ENCODE assay signal across 13 cellular contexts in the genomic region with DNA sequence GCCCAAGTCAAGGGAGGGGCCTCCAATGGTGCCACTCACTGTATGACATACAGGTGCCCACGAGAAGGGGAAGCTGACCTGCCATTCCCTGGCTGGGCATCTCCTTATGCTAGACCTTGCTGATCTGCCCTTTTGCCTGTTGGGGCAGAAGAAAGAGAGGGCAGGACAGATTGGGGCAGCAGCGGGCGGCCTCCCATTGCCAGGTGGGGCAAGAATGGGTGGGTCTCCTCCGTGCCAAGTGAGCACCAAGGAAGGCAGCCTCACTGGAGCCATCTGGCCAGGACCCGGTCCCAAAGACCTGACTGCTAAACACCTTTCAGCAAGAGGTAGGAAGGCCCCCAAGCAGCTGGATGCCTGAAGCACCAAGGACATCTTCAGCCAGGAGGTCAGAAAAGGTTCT.
"Had no signal": no experiment of that assay in that cellular context is flagged by ENCODE, and none has a peak within 500 bp of the region (broad histone marks: within the 10 kb centered on the region; RNA-seq: fewer than 3 reads in every experiment).

No MANE protein-coding gene starts in this region.

- H3K4me1 Mint-ChIP-seq: naive B cell; stimulated activated naive CD8-positive, alpha-beta T cell treated with anti-CD3 and anti-CD28 coated beads, Interleukin-15, amount 100 ng/mL, for 72 hours had no signal

- H3K36me3 Mint-ChIP-seq: naive B cell, WTC11 had no signal

- H3K4me3 Mint-ChIP-seq: activated naive CD8-positive, alpha-beta T cell treated with anti-CD3 and anti-CD28 coated beads, Interleukin-2, amount 50 U/mL, for 24 hours; dendritic cell treated with granulocyte-macrophage colony-stimulating factor and Interleukin-4, amounts not matched to agents 40 ng/mL and 50 ng/mL, for 4 days; naive B cell; stimulated activated naive CD8-positive, alpha-beta T cell treated with anti-CD3 and anti-CD28 coated beads, Interleukin-15, amount 100 ng/mL, for 72 hours; WTC11 had no signal

- H3K27me3 Mint-ChIP-seq: activated naive CD8-positive, alpha-beta T cell treated with anti-CD3 and anti-CD28 coated beads, Interleukin-2, amount 50 U/mL, for 24 hours had no signal

- ATAC-seq: activated naive CD8-positive, alpha-beta T cell treated with anti-CD3 and anti-CD28 coated beads, Interleukin-2, amount 50 U/mL, for 24 hours; gastrocnemius medialis; heart right ventricle; left lung; sciatic nerve; stimulated activated naive CD8-positive, alpha-beta T cell treated with anti-CD3 and anti-CD28 coated beads, Interleukin-15, amount 100 ng/mL, for 72 hours; upper lobe of right lung; WTC11 had no signal

- H3K9me3 Mint-ChIP-seq: activated naive CD8-positive, alpha-beta T cell treated with anti-CD3 and anti-CD28 coated beads, Interleukin-2, amount 50 U/mL, for 24 hours; dendritic cell treated with granulocyte-macrophage colony-stimulating factor and Interleukin-4, amounts not matched to agents 40 ng/mL and 50 ng/mL, for 4 days; naive B cell; stimulated activated naive CD8-positive, alpha-beta T cell treated with anti-CD3 and anti-CD28 coated beads, Interleukin-15, amount 100 ng/mL, for 72 hours had no signal

- DNase-seq: activated CD4-positive, alpha-beta T cell treated with anti-CD3 and anti-CD28 coated beads for 4 hours; activated naive CD4-positive, alpha-beta T cell treated with Interleukin-2 at 50 U/mL for 16 hours; activated naive CD8-positive, alpha-beta T cell treated with anti-CD3 and anti-CD28 coated beads, Interleukin-2, amount 50 U/mL, for 24 hours; aorta; gastrocnemius medialis; heart right ventricle; left lung; naive B cell; stimulated activated naive CD8-positive, alpha-beta T cell treated with anti-CD3 and anti-CD28 coated beads, Interleukin-15, amount 100 ng/mL, for 72 hours; upper lobe of right lung had no signal

- H3K27ac Mint-ChIP-seq: activated naive CD8-positive, alpha-beta T cell treated with anti-CD3 and anti-CD28 coated beads, Interleukin-2, amount 50 U/mL, for 24 hours; dendritic cell treated with granulocyte-macrophage colony-stimulating factor and Interleukin-4, amounts not matched to agents 40 ng/mL and 50 ng/mL, for 4 days; WTC11 had no signal
